Comparison of ENCODE assay signal across 26 cellular contexts in the genomic region with DNA sequence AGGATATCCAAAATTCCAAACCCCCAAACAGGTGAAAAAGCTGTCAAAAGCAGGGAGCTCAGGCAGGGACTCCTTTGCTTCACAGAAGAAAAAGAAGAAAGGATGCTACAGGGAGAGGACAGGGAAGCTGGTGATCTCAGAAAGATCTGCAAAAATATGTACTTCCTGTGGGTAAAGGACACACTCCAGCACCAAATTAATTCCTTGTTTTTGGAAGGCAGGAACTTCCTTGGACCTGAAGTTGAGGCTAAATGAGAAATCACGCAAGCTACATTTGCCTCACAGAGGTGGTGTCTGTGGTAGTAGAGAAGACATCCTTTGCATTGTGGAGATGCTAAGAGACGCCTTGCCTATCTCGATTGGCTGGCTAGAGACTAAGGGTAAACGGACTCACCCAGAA.
"Had no signal": no experiment of that assay in that cellular context is flagged by ENCODE, and none has a peak within 500 bp of the region (broad histone marks: within the 10 kb centered on the region; RNA-seq: fewer than 3 reads in every experiment).

No MANE protein-coding gene starts in this region.

- H3K4me1 ChIP-seq: parathyroid adenoma had no signal

- H3K27ac ChIP-seq: dorsolateral prefrontal cortex, epithelial cell of prostate, foreskin keratinocyte, gastroesophageal sphincter, hepatocyte, parathyroid adenoma, right lobe of liver, thoracic aorta, tibial nerve, upper lobe of left lung had no signal

- H3K9me3 ChIP-seq: gastroesophageal sphincter, heart left ventricle, right lobe of liver, thoracic aorta, tibial nerve, upper lobe of left lung had no signal

- H3K79me2 ChIP-seq: parathyroid adenoma had no signal

- H3K4me3 Mint-ChIP-seq: memory B cell; natural killer cell treated with Interleukin-12 subunit alpha and Interleukin-12 subunit beta and Interleukin-15 and Interleukin-18, amount 100 ng/mL, for 72 hours; neural crest cell; stimulated activated naive B cell treated with anti-CD40 and anti-IgM and Interleukin-4, amounts not matched to agents 10 μg/mL and 1 μg/mL and 100 μg/mL, for 72 hours; stimulated activated naive CD8-positive, alpha-beta T cell treated with anti-CD3 and anti-CD28 coated beads, Interleukin-15, Interleukin-2, amounts not matched to agents 100 ng/mL and 50 ng/mL, for 24 hours had no signal

- H3K4me3 ChIP-seq: dorsolateral prefrontal cortex, gastroesophageal sphincter, heart left ventricle, hepatocyte, lung, right lobe of liver, thoracic aorta, tibial nerve, upper lobe of left lung had no signal

- H3K4me1 Mint-ChIP-seq: neural crest cell had no signal

- H3K27ac Mint-ChIP-seq: memory B cell; progenitor cell of endocrine pancreas; stimulated activated naive B cell treated with anti-CD40 and anti-IgM and Interleukin-4, amounts not matched to agents 10 μg/mL and 1 μg/mL and 100 μg/mL, for 72 hours had no signal

- H3K36me3 ChIP-seq: thoracic aorta had no signal

- H2AFZ ChIP-seq: hepatocyte, parathyroid adenoma had no signal

- H3K9ac ChIP-seq: parathyroid adenoma had no signal

- H3K27me3 ChIP-seq: dorsolateral prefrontal cortex, foreskin keratinocyte, gastroesophageal sphincter, heart left ventricle, hepatocyte, right lobe of liver, tibial nerve, upper lobe of left lung had no signal

- H3K9me3 Mint-ChIP-seq: memory B cell; natural killer cell treated with Interleukin-12 subunit alpha and Interleukin-12 subunit beta and Interleukin-15 and Interleukin-18, amount 100 ng/mL, for 72 hours; neural crest cell; stimulated activated naive B cell treated with anti-CD40 and anti-IgM and Interleukin-4, amounts not matched to agents 10 μg/mL and 1 μg/mL and 100 μg/mL, for 72 hours; stimulated activated naive CD8-positive, alpha-beta T cell treated with anti-CD3 and anti-CD28 coated beads, Interleukin-15, Interleukin-2, amounts not matched to agents 100 ng/mL and 50 ng/mL, for 24 hours had no signal

- H3K4me2 ChIP-seq: hepatocyte had no signal

- DNase-seq: cortex of kidney; dorsolateral prefrontal cortex; effector CD4-positive, alpha-beta T cell; foreskin keratinocyte; heart left ventricle; kidney; right lobe of liver; small intestine; stimulated activated CD4-positive, alpha-beta T cell treated with anti-CD3 and anti-CD28 coated beads, Interleukin-15, amount 100 ng/mL, for 24 hours; stimulated activated CD4-positive, alpha-beta T cell treated with anti-CD3 and anti-CD28 coated beads, Interleukin-2, amount 100 ng/mL, for 48 hours; stimulated activated naive B cell treated with anti-CD40 and anti-IgM and Interleukin-4, amounts not matched to agents 10 μg/mL and 1 μg/mL and 100 μg/mL, for 72 hours; upper lobe of left lung had no signal

- H3K27me3 Mint-ChIP-seq: memory B cell; natural killer cell treated with Interleukin-12 subunit alpha and Interleukin-12 subunit beta and Interleukin-15 and Interleukin-18, amount 100 ng/mL, for 72 hours; progenitor cell of endocrine pancreas; stimulated activated naive B cell treated with anti-CD40 and anti-IgM and Interleukin-4, amounts not matched to agents 10 μg/mL and 1 μg/mL and 100 μg/mL, for 72 hours; stimulated activated naive CD8-positive, alpha-beta T cell treated with anti-CD3 and anti-CD28 coated beads, Interleukin-15, Interleukin-2, amounts not matched to agents 100 ng/mL and 50 ng/mL, for 24 hours had no signal

- ATAC-seq: esophagus mucosa; foreskin keratinocyte; gastroesophageal sphincter; heart left ventricle; left lobe of liver; natural killer cell treated with Interleukin-12 subunit alpha and Interleukin-12 subunit beta and Interleukin-15 and Interleukin-18, amount 100 ng/mL, for 72 hours; right lobe of liver; stimulated activated naive B cell treated with anti-CD40 and anti-IgM and Interleukin-4, amounts not matched to agents 10 μg/mL and 1 μg/mL and 100 μg/mL, for 72 hours had no signal
